In genomic region chr12:51131745-51132521, GRCh38 we compare ENCODE assay signal across 19 cellular contexts.
"Had no signal": no experiment of that assay in that cellular context is flagged by ENCODE, and none has a peak within 500 bp of the region (broad histone marks: within the 10 kb centered on the region; RNA-seq: fewer than 3 reads in every experiment).

No MANE protein-coding gene starts in this region.

- H3K27me3 Mint-ChIP-seq: activated CD4-positive, alpha-beta memory T cell treated with anti-CD3 and anti-CD28 coated beads for 36 hours had no signal

- H3K36me3 ChIP-seq: ascending aorta, left ventricle myocardium inferior, prostate gland, right atrium auricular region, uterus, WERI-Rb-1 had no signal

- H3K27me3 ChIP-seq: ascending aorta, heart left ventricle, right atrium auricular region, tibial artery, uterus had no signal

- ATAC-seq: heart left ventricle; stimulated activated naive CD8-positive, alpha-beta T cell treated with anti-CD3 and anti-CD28 coated beads, Interleukin-15, Interleukin-2, amounts not matched to agents 100 U/mL and 50 U/mL, for 24 hours had no signal

- H3K4me1 ChIP-seq: ascending aorta, left ventricle myocardium inferior, prostate gland, right atrium auricular region, uterus had no signal

- DNase-seq: activated CD4-positive, alpha-beta memory T cell treated with anti-CD3 and anti-CD28 coated beads for 36 hours; activated naive CD4-positive, alpha-beta T cell; cortex of kidney; erythroblast; heart left ventricle; left ventricle myocardium inferior; mammary epithelial cell; stimulated activated naive CD8-positive, alpha-beta T cell treated with anti-CD3 and anti-CD28 coated beads, Interleukin-15, Interleukin-2, amounts not matched to agents 100 U/mL and 50 U/mL, for 24 hours; T-helper 2 cell; tibial artery; uterus; WERI-Rb-1 had no signal

- H3K9me3 ChIP-seq: ascending aorta, heart left ventricle, left ventricle myocardium inferior, prostate gland, right atrium auricular region, tibial artery, uterus had no signal

- H3K36me3 Mint-ChIP-seq: activated CD4-positive, alpha-beta memory T cell treated with anti-CD3 and anti-CD28 coated beads for 36 hours had no signal

- H3K4me3 Mint-ChIP-seq: activated CD4-positive, alpha-beta memory T cell treated with anti-CD3 and anti-CD28 coated beads for 36 hours; neural crest cell had no signal

- H3K4me3 ChIP-seq: ascending aorta, heart left ventricle, left ventricle myocardium inferior, prostate gland, right atrium auricular region, skin epidermis, tibial artery, uterus had no signal

- H3K9me3 Mint-ChIP-seq: activated CD4-positive, alpha-beta memory T cell treated with anti-CD3 and anti-CD28 coated beads for 36 hours; neural crest cell had no signal

- FAIRE-seq: endometrium, frontal cortex had no signal

- H3K27ac Mint-ChIP-seq: activated CD4-positive, alpha-beta memory T cell treated with anti-CD3 and anti-CD28 coated beads for 36 hours had no signal

- H3K27ac ChIP-seq: ascending aorta, heart left ventricle, left ventricle myocardium inferior, prostate gland, right atrium auricular region, skin epidermis, tibial artery, uterus, WERI-Rb-1 had no signal
